ENCODE assay signal across 22 cellular contexts in the genomic region with DNA sequence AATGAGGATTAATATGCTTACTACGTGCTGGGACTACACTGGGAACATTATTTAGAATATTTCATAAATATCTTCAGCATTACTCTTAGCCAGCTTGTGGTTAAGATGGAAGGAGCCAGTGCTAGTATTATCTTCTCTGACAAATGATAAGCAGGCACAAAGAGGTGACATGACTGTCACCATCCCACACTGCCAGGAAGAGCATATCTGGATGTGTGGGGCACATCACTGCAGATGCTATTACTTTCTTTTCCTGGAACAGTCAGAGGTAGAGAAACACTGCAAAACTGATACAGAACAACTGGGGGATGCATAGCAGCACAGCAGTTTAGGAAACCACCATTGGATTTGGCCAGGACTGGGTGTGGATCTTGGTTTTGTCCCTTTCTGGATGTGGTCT.
"Had no signal": no experiment of that assay in that cellular context is flagged by ENCODE, and none has a peak within 500 bp of the region (broad histone marks: within the 10 kb centered on the region; RNA-seq: fewer than 3 reads in every experiment).

No MANE protein-coding gene starts in this region.

- H3K9me3 ChIP-seq: ascending aorta, body of pancreas had no signal

- ATAC-seq: activated CD8-positive, alpha-beta T cell treated with anti-CD3 and anti-CD28 coated beads, Interleukin-2, amount 10 ng/mL, durations not matched to agents 7 days and 5 days; body of pancreas; K562; T-helper 17 cell had no signal

- H3K27ac ChIP-seq: ascending aorta, body of pancreas, cardiac muscle cell, PC-9 had no signal

- H2AFZ ChIP-seq: PC-9 had no signal

- H3K4me1 ChIP-seq: ascending aorta, body of pancreas had no signal

- H3K36me3 ChIP-seq: ascending aorta, cardiac muscle cell had no signal

- H3K4me3 ChIP-seq: ascending aorta, body of pancreas, cardiac muscle cell, K562, PC-9 had no signal

- H3K4me2 ChIP-seq: PC-9 had no signal

- H3K27me3 ChIP-seq: ascending aorta, body of pancreas, cardiac muscle cell had no signal

- DNase-seq: activated CD4-positive, alpha-beta T cell treated with anti-CD3 and anti-CD28 coated beads for 48 hours; activated CD4-positive, alpha-beta T cell treated with anti-CD3 and anti-CD28 coated beads, Interleukin-2, amount 50 U/mL, for 4 hours; activated CD4-positive, CD25-positive, alpha-beta regulatory T cell treated with anti-CD3 and anti-CD28 coated beads, Interleukin-2, amount 50 U/mL, for 72 hours; activated CD8-positive, alpha-beta T cell treated with anti-CD3 and anti-CD28 coated beads, Interleukin-2, amount 10 ng/mL, durations not matched to agents 7 days and 5 days; activated effector memory CD4-positive, alpha-beta T cell treated with Interleukin-2 at 50 U/mL for 16 hours; activated naive CD4-positive, alpha-beta T cell; activated T-cell treated with anti-CD3 and anti-CD28 coated beads, Interleukin-2, amount 50 U/mL, for 24 hours; amniotic stem cell; body of pancreas; Karpas-422; NCI-H1105 treated with DMSO at 0.1 percent for 48 hours; NCI-H1436 treated with DMSO at 0.1 percent for 48 hours; NCI-H187; NCI-H2081; NCI-H446; NCI-H524; PC-9; SHP77 treated with DMSO at 0.1 percent for 48 hours; T-helper 17 cell had no signal
